21 cellular contexts compared by ENCODE assay signal in the genomic region with DNA sequence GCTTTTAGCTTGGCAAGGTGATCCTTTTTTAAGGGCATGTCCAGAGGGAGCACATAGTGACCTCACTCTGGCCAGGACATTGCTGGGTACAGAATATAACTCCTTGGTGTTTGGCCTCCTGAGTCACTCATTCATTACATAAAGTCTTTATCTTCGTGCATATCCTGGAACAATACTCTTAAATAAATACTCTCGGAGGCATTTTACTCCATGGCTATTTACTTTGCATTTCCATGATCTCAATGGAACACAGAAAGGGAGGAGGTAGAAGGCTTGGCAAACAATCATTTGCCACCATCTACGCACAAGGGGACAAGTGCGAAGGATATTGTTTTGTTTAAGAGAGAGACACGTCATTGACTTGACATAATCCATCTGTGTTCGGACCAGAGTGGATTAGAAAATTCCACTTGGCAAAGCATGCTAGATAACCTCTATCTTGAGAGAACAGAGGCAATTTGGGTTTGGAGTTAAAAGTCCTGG.
A peak's percentile ranks its signal among the peaks of the same experiment; 100 is the strongest.
DNase-seq lines count a peak whose midpoint lies in the region; ATAC-seq and TF ChIP-seq lines count a peak whose summit lies in the region.
"Had no signal": no experiment of that assay in that cellular context is flagged by ENCODE, and none has a peak within 500 bp of the region (broad histone marks: within the 10 kb centered on the region; RNA-seq: fewer than 3 reads in every experiment).

No MANE protein-coding gene starts in this region.

- no peaks in the 10 kb centered on the region for H3K9me3 ChIP-seq in breast epithelium
- H3K9me3 ChIP-seq in colonic mucosa, result no peaks in the 10 kb centered on the region
- no peaks in the 10 kb centered on the region for H3K9me3 ChIP-seq in stomach
- H3K9me3 ChIP-seq: BLaER1, sigmoid colon, SJSA1, testis had no signal

- no peak for TF ChIP-seq EP300 in stomach (IDR thresholded peaks at IDR 0.05)

- CTCF ChIA-PET in GM10248 (lab: Yijun Ruan, JAX), result interaction anchor here (2.2 kb wide), 1 partner anchor 13 kb away, joined by 9 read pairs; no protein-coding TSS in a partner anchor

- TF ChIP-seq CTCF in breast epithelium (IDR thresholded peaks at IDR 0.05), result no peak
- no peak for TF ChIP-seq CTCF in colonic mucosa (IDR thresholded peaks at IDR 0.05)
- TF ChIP-seq CTCF in stomach (IDR thresholded peaks at IDR 0.05), result no peak
- TF ChIP-seq CTCF in GM10248 (IDR thresholded peaks at IDR 0.05; ENCODE audit: control extremely low read depth, extremely low read depth, low read depth, missing control alignments), result no peak

- no peaks in the 10 kb centered on the region for H3K27me3 ChIP-seq in breast epithelium
- H3K27me3 ChIP-seq in colonic mucosa, result no peaks in the 10 kb centered on the region
- H3K27me3 ChIP-seq in stomach, result no peaks in the 10 kb centered on the region
- H3K27me3 ChIP-seq: BLaER1, dorsolateral prefrontal cortex, sigmoid colon, testis had no signal

- intact Hi-C loops in breast epithelium (cut with DNase I; ENCODE audit: low total_unique reads), result no loop called here
- intact Hi-C loops in colonic mucosa (cut with DNase I), result no loop called here
- intact Hi-C loops in stomach (cut with DNase I; ENCODE audit: low total_unique reads), result no loop called here

- DNase-seq in T47D (ENCODE audit: low read depth in 1 of 2, low spot score in 1 of 2), result peak; percentile 12 to 85
- DNase-seq in breast epithelium (ENCODE audit: low spot score in 2 of 2), result no peak
- peak; percentile 42 for DNase-seq in NCI-H510A treated with DMSO at 0.1 percent for 48 hours (lab: John Stamatoyannopoulos, UW)
- peak; percentile 35 for DNase-seq in colonic mucosa
- peak; percentile 77 for DNase-seq in stomach
- DNase-seq in medulla oblongata (ENCODE audit: extremely low spot score), result no peak
- DNase-seq in GM10248 (ENCODE audit: extremely low spot score), result no peak
- DNase-seq: activated CD4-positive, alpha-beta T cell treated with anti-CD3 and anti-CD28 coated beads, Interleukin-2, amount 10 ng/mL, durations not matched to agents 7 days and 5 days; activated CD8-positive, alpha-beta memory T cell treated with anti-CD3 and anti-CD28 coated beads, Interleukin-2, amount 50 U/mL, for 4 hours; activated effector memory CD4-positive, alpha-beta T cell treated with Interleukin-2 at 50 U/mL for 16 hours; activated naive CD8-positive, alpha-beta T cell treated with anti-CD3 and anti-CD28 coated beads, Interleukin-2, amount 50 U/mL, for 24 hours; dorsolateral prefrontal cortex; foreskin keratinocyte; naive thymus-derived CD4-positive, alpha-beta T cell; NCI-H1694 treated with DMSO at 0.1 percent for 48 hours; NCI-H524; sigmoid colon; testis had no signal

- H3K4me3 ChIP-seq in breast epithelium (no peak overlapping the region), colonic mucosa (no peak overlapping the region), stomach (no peak overlapping the region)
- H3K4me3 ChIP-seq: BLaER1, dorsolateral prefrontal cortex, sigmoid colon, SJSA1, testis had no signal

- in situ Hi-C loops in T47D (cut with HindIII; ENCODE audit: low pct_unique_long_range_greater_than_20kb, low sequenced_read_pairs), result no loop called here

- H3K4me1 ChIP-seq in breast epithelium (no peaks in the 10 kb centered on the region), colonic mucosa (no peaks in the 10 kb centered on the region), stomach (peaks cover 0 to 9% (median 3%) of the 10 kb centered on the region in 4 donors)
- H3K4me1 ChIP-seq: BLaER1, foreskin keratinocyte, sigmoid colon, SJSA1, testis had no signal

- H3K9ac ChIP-seq in colonic mucosa (ENCODE audit: low read depth in 2 of 2, low read length in 2 of 2), result no peak overlapping the region
- H3K9ac ChIP-seq: BLaER1 had no signal

- no peak for ATAC-seq in GM21528 (IDR thresholded peaks at IDR 0.05; ENCODE audit: low FRiP score, unreplicated experiment)
- ATAC-seq: activated naive CD8-positive, alpha-beta T cell treated with anti-CD3 and anti-CD28 coated beads, Interleukin-2, amount 50 U/mL, for 24 hours; foreskin keratinocyte; naive thymus-derived CD4-positive, alpha-beta T cell had no signal

- no peak for TF ChIP-seq POLR2A in breast epithelium (IDR thresholded peaks at IDR 0.05)
- TF ChIP-seq POLR2A in stomach (IDR thresholded peaks at IDR 0.05), result no peak

- WGBS in stomach, 5 donors, result 20 to 43% (median 36%) methylated on average over 6 of the region's 6 CpGs

- H3K27ac ChIP-seq in breast epithelium (no peak overlapping the region), colonic mucosa (peak overlapping the region; percentile 41), stomach (peak overlapping the region; percentile 62 to 87 (median 69))
- H3K27ac ChIP-seq: BLaER1, dorsolateral prefrontal cortex, foreskin keratinocyte, sigmoid colon, SJSA1, testis had no signal

- POLR2A ChIA-PET in GM10248 (lab: Yijun Ruan, JAX), result no interaction called here

- H3K36me3 ChIP-seq in breast epithelium, result no peaks in the 10 kb centered on the region
- H3K36me3 ChIP-seq in colonic mucosa, result no peaks in the 10 kb centered on the region
- no peaks in the 10 kb centered on the region for H3K36me3 ChIP-seq in stomach
- H3K36me3 ChIP-seq: BLaER1, sigmoid colon, SJSA1 had no signal

Comparison
In these comparisons a context has a peak if more than half of its experiments do, and no peak if none do; other contexts are left out.
1. DNase-seq: peak in T47D (2 of 2), NCI-H510A treated with DMSO at 0.1 percent for 48 hours (single experiment), colonic mucosa (single experiment) and stomach (single experiment); none in breast epithelium (0 of 2), medulla oblongata (single experiment) and GM10248 (single experiment).
2. H3K27ac ChIP-seq: peak in colonic mucosa (single experiment) and stomach (5 of 5); none in breast epithelium (0 of 2).